In genomic region chrX:23667239-23668177, GRCh38 we compare ENCODE assay signal across 1 cellular context.
TF ChIP-seq lines count a peak whose summit lies in the region.

Gene PRDX4, plus strand, starts transcription at chrX:23667493. Its CDS starts 78 bp downstream, at chrX:23667571.

TF ChIP-seq in HepG2, 621 proteins besides CTCF, POLR2A, EP300 and RAD21 (continued from another document and continues in another):
- TF ChIP-seq, protein P1, sequence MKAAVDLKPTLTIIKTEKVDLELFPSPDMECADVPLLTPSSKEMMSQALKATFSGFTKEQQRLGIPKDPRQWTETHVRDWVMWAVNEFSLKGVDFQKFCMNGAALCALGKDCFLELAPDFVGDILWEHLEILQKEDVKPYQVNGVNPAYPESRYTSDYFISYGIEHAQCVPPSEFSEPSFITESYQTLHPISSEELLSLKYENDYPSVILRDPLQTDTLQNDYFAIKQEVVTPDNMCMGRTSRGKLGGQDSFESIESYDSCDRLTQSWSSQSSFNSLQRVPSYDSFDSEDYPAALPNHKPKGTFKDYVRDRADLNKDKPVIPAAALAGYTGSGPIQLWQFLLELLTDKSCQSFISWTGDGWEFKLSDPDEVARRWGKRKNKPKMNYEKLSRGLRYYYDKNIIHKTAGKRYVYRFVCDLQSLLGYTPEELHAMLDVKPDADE (CRISPR knock-in tag; IDR thresholded peaks at IDR 0.05), result 0 out of 2 replicates have a peak, but pooled peaks have one; percentile 46
- TF ChIP-seq, protein P2, sequence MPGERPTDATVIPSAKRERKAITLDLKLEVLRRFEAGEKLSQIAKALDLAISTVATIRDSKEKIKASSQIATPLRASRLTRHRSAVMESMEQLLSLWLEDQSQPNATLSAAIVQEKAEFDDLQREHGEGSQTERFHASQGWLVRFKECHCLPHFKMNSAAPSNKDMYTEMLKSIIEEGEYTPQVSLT (CRISPR knock-in tag; IDR thresholded peaks at IDR 0.05; ENCODE audit: borderline replicate concordance, low read depth), result no peak
- TF ChIP-seq, protein P3, sequence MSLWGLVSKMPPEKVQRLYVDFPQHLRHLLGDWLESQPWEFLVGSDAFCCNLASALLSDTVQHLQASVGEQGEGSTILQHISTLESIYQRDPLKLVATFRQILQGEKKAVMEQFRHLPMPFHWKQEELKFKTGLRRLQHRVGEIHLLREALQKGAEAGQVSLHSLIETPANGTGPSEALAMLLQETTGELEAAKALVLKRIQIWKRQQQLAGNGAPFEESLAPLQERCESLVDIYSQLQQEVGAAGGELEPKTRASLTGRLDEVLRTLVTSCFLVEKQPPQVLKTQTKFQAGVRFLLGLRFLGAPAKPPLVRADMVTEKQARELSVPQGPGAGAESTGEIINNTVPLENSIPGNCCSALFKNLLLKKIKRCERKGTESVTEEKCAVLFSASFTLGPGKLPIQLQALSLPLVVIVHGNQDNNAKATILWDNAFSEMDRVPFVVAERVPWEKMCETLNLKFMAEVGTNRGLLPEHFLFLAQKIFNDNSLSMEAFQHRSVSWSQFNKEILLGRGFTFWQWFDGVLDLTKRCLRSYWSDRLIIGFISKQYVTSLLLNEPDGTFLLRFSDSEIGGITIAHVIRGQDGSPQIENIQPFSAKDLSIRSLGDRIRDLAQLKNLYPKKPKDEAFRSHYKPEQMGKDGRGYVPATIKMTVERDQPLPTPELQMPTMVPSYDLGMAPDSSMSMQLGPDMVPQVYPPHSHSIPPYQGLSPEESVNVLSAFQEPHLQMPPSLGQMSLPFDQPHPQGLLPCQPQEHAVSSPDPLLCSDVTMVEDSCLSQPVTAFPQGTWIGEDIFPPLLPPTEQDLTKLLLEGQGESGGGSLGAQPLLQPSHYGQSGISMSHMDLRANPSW (CRISPR knock-in tag; IDR thresholded peaks at IDR 0.05; ENCODE audit: borderline replicate concordance), result no peak
- TF ChIP-seq ZNF512 (CRISPR knock-in tag; IDR thresholded peaks at IDR 0.05) (no peak), ZNF326 (CRISPR knock-in tag; IDR thresholded peaks at IDR 0.05; ENCODE audit: borderline replicate concordance) (no peak), NFYB (CRISPR knock-in tag; IDR thresholded peaks at IDR 0.05) (no peak), ZNF138 (CRISPR knock-in tag; IDR thresholded peaks at IDR 0.05; ENCODE audit: low read depth) (0 out of 2 replicates have a peak, but pooled peaks have one; percentile 28), THAP9 (CRISPR knock-in tag; IDR thresholded peaks at IDR 0.05; ENCODE audit: borderline replicate concordance) (no peak), SUZ12 (IDR thresholded peaks at IDR 0.05; ENCODE audit: low read depth, low read length) (no peak), MEIS2 (CRISPR knock-in tag; IDR thresholded peaks at IDR 0.05) (peak; percentile 33; the same call in 1 of the 2 replicates), ZNF724P (CRISPR knock-in tag; IDR thresholded peaks at IDR 0.05; ENCODE audit: borderline replicate concordance) (no peak), ZNF609 (CRISPR knock-in tag; IDR thresholded peaks at IDR 0.05; ENCODE audit: borderline replicate concordance) (peak; percentile 52; the same call in 1 of the 2 replicates), EHMT2 (IDR thresholded peaks at IDR 0.05; ENCODE audit: borderline replicate concordance, low read depth, low read length) (no peak), HOXA5 (CRISPR knock-in tag; IDR thresholded peaks at IDR 0.05) (0 out of 2 replicates have a peak, but pooled peaks have one; percentile 46), KAT2B (IDR thresholded peaks at IDR 0.05; ENCODE audit: borderline replicate concordance, low read depth, low read length) (no peak), MTF2 (CRISPR knock-in tag; IDR thresholded peaks at IDR 0.05; ENCODE audit: borderline replicate concordance) (no peak), FOSL1 (CRISPR knock-in tag; IDR thresholded peaks at IDR 0.05; ENCODE audit: borderline replicate concordance) (no peak), AKNA (CRISPR knock-in tag; IDR thresholded peaks at IDR 0.05; ENCODE audit: borderline replicate concordance) (no peak), MTA3 (CRISPR knock-in tag; IDR thresholded peaks at IDR 0.05) (no peak), ZNF484 (CRISPR knock-in tag; IDR thresholded peaks at IDR 0.05; ENCODE audit: borderline replicate concordance, low read depth) (no peak), ZNF142 (CRISPR knock-in tag; IDR thresholded peaks at IDR 0.05) (no peak)
- TF ChIP-seq, protein P4, sequence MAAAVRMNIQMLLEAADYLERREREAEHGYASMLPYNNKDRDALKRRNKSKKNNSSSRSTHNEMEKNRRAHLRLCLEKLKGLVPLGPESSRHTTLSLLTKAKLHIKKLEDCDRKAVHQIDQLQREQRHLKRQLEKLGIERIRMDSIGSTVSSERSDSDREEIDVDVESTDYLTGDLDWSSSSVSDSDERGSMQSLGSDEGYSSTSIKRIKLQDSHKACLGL (CRISPR knock-in tag; IDR thresholded peaks at IDR 0.05), result peak; percentile 85
